ENCODE assay signal across 9 cellular contexts in genomic region chr14:68232643-68233055, GRCh38.
DNase-seq lines count a peak whose midpoint lies in the region; TF ChIP-seq lines count a peak whose summit lies in the region.
"Had no signal": no experiment of that assay in that cellular context is flagged by ENCODE, and none has a peak within 500 bp of the region (broad histone marks: within the 10 kb centered on the region; RNA-seq: fewer than 3 reads in every experiment).

No MANE protein-coding gene starts in this region.

- no peaks in the 10 kb centered on the region for H3K36me3 ChIP-seq in HEK293 (ENCODE audit: control insufficient read depth in 2 of 2, insufficient read depth in 1 of 2, low read length in 2 of 2)
- H3K36me3 ChIP-seq in muscle layer of colon (ENCODE audit: insufficient read depth, low read length): no peaks in the 10 kb centered on the region
- H3K36me3 ChIP-seq in CD4-positive, alpha-beta memory T cell (ENCODE audit: insufficient read depth, low read length): no peaks in the 10 kb centered on the region
- H3K36me3 ChIP-seq: BLaER1 treated with 17β-estradiol and CSF1 and Interleukin-3, amounts not matched to agents 10 nM and 100 nM had no signal

- H3K9me3 Mint-ChIP-seq in glutamatergic neuron (ENCODE audit: unreplicated experiment): no peaks in the 10 kb centered on the region
- no peaks in the 10 kb centered on the region for H3K9me3 Mint-ChIP-seq in CD4-positive, alpha-beta memory T cell

- H3K4me1 Mint-ChIP-seq in glutamatergic neuron (ENCODE audit: low read depth, unreplicated experiment): no peaks in the 10 kb centered on the region
- no peaks in the 10 kb centered on the region for H3K4me1 Mint-ChIP-seq in CD4-positive, alpha-beta memory T cell

- no peak overlapping the region for H3K4me3 ChIP-seq in HEK293 (ENCODE audit: low read depth, low read length)
- no peak overlapping the region for H3K4me3 ChIP-seq in muscle layer of colon (ENCODE audit: low read depth in 1 of 2, low read length in 2 of 2)
- H3K4me3 ChIP-seq in CD4-positive, alpha-beta memory T cell (ENCODE audit: low read length in 2 of 2): no peak overlapping the region
- H3K4me3 ChIP-seq: BLaER1 treated with 17β-estradiol and CSF1 and Interleukin-3, amounts not matched to agents 10 nM and 100 nM had no signal

- intact Hi-C loops in CD4-positive, alpha-beta memory T cell (cut with micrococcal nuclease): no loop called here

- H3K27me3 Mint-ChIP-seq in glutamatergic neuron (ENCODE audit: unreplicated experiment): no peaks in the 10 kb centered on the region
- H3K27me3 Mint-ChIP-seq in CD4-positive, alpha-beta memory T cell: no peaks in the 10 kb centered on the region

- DNase-seq in NCI-H345 (lab: John Stamatoyannopoulos, UW) (peak; percentile 28), NCI-H345 treated with DMSO at 0.1 percent for 48 hours (lab: John Stamatoyannopoulos, UW; ENCODE audit: unreplicated experiment) (no peak), NCI-H2196 treated with DMSO at 0.1 percent for 48 hours (lab: John Stamatoyannopoulos, UW; ENCODE audit: unreplicated experiment) (peak; percentile 60), dermis blood vessel endothelial cell (peak; percentile 99), glutamatergic neuron (no peak)
- no peak for DNase-seq in CD4-positive, alpha-beta memory T cell

- H3K4me3 Mint-ChIP-seq in glutamatergic neuron (ENCODE audit: unreplicated experiment): no peak overlapping the region
- no peak overlapping the region for H3K4me3 Mint-ChIP-seq in CD4-positive, alpha-beta memory T cell

- CTCF ChIA-PET in HEK293 (lab: Yijun Ruan, JAX): interaction anchor here (0.6 to 1.1 kb wide), 6 partner anchors 10 to 1087 kb away, joined by 3 read pairs; no protein-coding TSS in a partner anchor
- CTCF ChIA-PET in CD4-positive, alpha-beta memory T cell (lab: Charles Lee; ENCODE audit: partially characterized antibody): interaction anchor here (1.0 kb wide), 1 partner anchor 300 kb away, joined by 3 read pairs; no protein-coding TSS in a partner anchor

- H3K36me3 Mint-ChIP-seq in glutamatergic neuron (ENCODE audit: unreplicated experiment): no peaks in the 10 kb centered on the region
- no peaks in the 10 kb centered on the region for H3K36me3 Mint-ChIP-seq in CD4-positive, alpha-beta memory T cell

- H3K9ac ChIP-seq in muscle layer of colon (ENCODE audit: low read length): no peak overlapping the region
- H3K9ac ChIP-seq: BLaER1 treated with 17β-estradiol and CSF1 and Interleukin-3, amounts not matched to agents 10 nM and 100 nM had no signal

- peaks cover 21% of the 10 kb centered on the region for H3K4me1 ChIP-seq in HEK293 (ENCODE audit: control insufficient read depth, insufficient read depth, low read length)
- peaks cover 55% of the 10 kb centered on the region for H3K4me1 ChIP-seq in muscle layer of colon (ENCODE audit: insufficient read depth, low read length)
- H3K4me1 ChIP-seq in CD4-positive, alpha-beta memory T cell (ENCODE audit: insufficient read depth, low read length): no peaks in the 10 kb centered on the region

- H3K27ac ChIP-seq in HEK293 (ENCODE audit: extremely low read depth, low read depth, low read length) (no peak overlapping the region; the same call in 1 of the 2 replicates), muscle layer of colon (ENCODE audit: low read depth, low read length) (peak overlapping the region; percentile 91)
- no peak overlapping the region for H3K27ac ChIP-seq in CD4-positive, alpha-beta memory T cell (ENCODE audit: low read depth, low read length)
- H3K27ac ChIP-seq: BLaER1 treated with 17β-estradiol and CSF1 and Interleukin-3, amounts not matched to agents 10 nM and 100 nM had no signal

- POLR2A ChIA-PET in HEK293 (lab: Yijun Ruan, JAX): no interaction called here
- POLR2A ChIA-PET in CD4-positive, alpha-beta memory T cell (lab: Charles Lee; ENCODE audit: partially characterized antibody): no interaction called here

- no peaks in the 10 kb centered on the region for H3K27me3 ChIP-seq in muscle layer of colon (ENCODE audit: control insufficient read depth in 1 of 2, insufficient read depth in 2 of 2, low read length in 2 of 2)
- no peaks in the 10 kb centered on the region for H3K27me3 ChIP-seq in CD4-positive, alpha-beta memory T cell (ENCODE audit: insufficient read depth, low read length)
- H3K27me3 ChIP-seq: BLaER1 treated with 17β-estradiol and CSF1 and Interleukin-3, amounts not matched to agents 10 nM and 100 nM had no signal

- no peak overlapping the region for H3K27ac Mint-ChIP-seq in glutamatergic neuron (ENCODE audit: unreplicated experiment)
- H3K27ac Mint-ChIP-seq in CD4-positive, alpha-beta memory T cell: no peak overlapping the region

- no peaks in the 10 kb centered on the region for H3K9me3 ChIP-seq in HEK293 (ENCODE audit: control insufficient read depth, insufficient read depth, low read depth, low read length)
- no peaks in the 10 kb centered on the region for H3K9me3 ChIP-seq in muscle layer of colon (ENCODE audit: low read length)
- no peaks in the 10 kb centered on the region for H3K9me3 ChIP-seq in CD4-positive, alpha-beta memory T cell (ENCODE audit: control insufficient read depth in 1 of 2, low read length in 2 of 2)
- H3K9me3 ChIP-seq: BLaER1 treated with 17β-estradiol and CSF1 and Interleukin-3, amounts not matched to agents 10 nM and 100 nM had no signal

- TF ChIP-seq CTCF in HEK293 (tag by site-specific recombination; IDR thresholded peaks at IDR 0.05) (no peak), glutamatergic neuron (IDR thresholded peaks at IDR 0.05; ENCODE audit: partially characterized antibody, unreplicated experiment) (no peak)

TF ChIP-seq in HEK293, 187 proteins besides CTCF, POLR2A, EP300 and RAD21 (continues in another document):
- TF ChIP-seq ZNF623 (tag by site-specific recombination; IDR thresholded peaks at IDR 0.05): no peak
- 0 out of 2 replicates have a peak, but pooled peaks have one; percentile 22 for TF ChIP-seq MEIS1 (CRISPR knock-in tag; IDR thresholded peaks at IDR 0.05; ENCODE audit: borderline replicate concordance)
- TF ChIP-seq, protein P1, sequence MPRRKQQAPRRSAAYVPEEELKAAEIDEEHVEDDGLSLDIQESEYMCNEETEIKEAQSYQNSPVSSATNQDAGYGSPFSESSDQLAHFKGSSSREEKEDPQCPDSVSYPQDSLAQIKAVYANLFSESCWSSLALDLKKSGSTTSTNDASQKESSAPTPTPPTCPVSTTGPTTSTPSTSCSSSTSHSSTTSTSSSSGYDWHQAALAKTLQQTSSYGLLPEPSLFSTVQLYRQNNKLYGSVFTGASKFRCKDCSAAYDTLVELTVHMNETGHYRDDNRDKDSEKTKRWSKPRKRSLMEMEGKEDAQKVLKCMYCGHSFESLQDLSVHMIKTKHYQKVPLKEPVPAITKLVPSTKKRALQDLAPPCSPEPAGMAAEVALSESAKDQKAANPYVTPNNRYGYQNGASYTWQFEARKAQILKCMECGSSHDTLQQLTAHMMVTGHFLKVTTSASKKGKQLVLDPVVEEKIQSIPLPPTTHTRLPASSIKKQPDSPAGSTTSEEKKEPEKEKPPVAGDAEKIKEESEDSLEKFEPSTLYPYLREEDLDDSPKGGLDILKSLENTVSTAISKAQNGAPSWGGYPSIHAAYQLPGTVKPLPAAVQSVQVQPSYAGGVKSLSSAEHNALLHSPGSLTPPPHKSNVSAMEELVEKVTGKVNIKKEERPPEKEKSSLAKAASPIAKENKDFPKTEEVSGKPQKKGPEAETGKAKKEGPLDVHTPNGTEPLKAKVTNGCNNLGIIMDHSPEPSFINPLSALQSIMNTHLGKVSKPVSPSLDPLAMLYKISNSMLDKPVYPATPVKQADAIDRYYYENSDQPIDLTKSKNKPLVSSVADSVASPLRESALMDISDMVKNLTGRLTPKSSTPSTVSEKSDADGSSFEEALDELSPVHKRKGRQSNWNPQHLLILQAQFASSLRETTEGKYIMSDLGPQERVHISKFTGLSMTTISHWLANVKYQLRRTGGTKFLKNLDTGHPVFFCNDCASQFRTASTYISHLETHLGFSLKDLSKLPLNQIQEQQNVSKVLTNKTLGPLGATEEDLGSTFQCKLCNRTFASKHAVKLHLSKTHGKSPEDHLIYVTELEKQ (tag by site-specific recombination; IDR thresholded peaks at IDR 0.05; ENCODE audit: borderline replicate concordance): no peak
- TF ChIP-seq BCL11A (tag by site-specific recombination; IDR thresholded peaks at IDR 0.05; ENCODE audit: low read depth): no peak
- no peak for TF ChIP-seq ZNF571 (tag by site-specific recombination; IDR thresholded peaks at IDR 0.05)
- TF ChIP-seq ZNF510 (tag by site-specific recombination; IDR thresholded peaks at IDR 0.05; ENCODE audit: insufficient replicate concordance): no peak
- peak; percentile 79; the same call in 1 of the 2 replicates for TF ChIP-seq MZF1 (tag by site-specific recombination; IDR thresholded peaks at IDR 0.05; ENCODE audit: borderline replicate concordance)
- TF ChIP-seq ZNF621 (tag by site-specific recombination; IDR thresholded peaks at IDR 0.05): no peak
- no peak for TF ChIP-seq ZBTB20 (tag by site-specific recombination; IDR thresholded peaks at IDR 0.05)
- TF ChIP-seq ZNF629 (tag by site-specific recombination; IDR thresholded peaks at IDR 0.05): 0 out of 2 replicates have a peak, but pooled peaks have one; percentile 11
- TF ChIP-seq, protein P2, sequence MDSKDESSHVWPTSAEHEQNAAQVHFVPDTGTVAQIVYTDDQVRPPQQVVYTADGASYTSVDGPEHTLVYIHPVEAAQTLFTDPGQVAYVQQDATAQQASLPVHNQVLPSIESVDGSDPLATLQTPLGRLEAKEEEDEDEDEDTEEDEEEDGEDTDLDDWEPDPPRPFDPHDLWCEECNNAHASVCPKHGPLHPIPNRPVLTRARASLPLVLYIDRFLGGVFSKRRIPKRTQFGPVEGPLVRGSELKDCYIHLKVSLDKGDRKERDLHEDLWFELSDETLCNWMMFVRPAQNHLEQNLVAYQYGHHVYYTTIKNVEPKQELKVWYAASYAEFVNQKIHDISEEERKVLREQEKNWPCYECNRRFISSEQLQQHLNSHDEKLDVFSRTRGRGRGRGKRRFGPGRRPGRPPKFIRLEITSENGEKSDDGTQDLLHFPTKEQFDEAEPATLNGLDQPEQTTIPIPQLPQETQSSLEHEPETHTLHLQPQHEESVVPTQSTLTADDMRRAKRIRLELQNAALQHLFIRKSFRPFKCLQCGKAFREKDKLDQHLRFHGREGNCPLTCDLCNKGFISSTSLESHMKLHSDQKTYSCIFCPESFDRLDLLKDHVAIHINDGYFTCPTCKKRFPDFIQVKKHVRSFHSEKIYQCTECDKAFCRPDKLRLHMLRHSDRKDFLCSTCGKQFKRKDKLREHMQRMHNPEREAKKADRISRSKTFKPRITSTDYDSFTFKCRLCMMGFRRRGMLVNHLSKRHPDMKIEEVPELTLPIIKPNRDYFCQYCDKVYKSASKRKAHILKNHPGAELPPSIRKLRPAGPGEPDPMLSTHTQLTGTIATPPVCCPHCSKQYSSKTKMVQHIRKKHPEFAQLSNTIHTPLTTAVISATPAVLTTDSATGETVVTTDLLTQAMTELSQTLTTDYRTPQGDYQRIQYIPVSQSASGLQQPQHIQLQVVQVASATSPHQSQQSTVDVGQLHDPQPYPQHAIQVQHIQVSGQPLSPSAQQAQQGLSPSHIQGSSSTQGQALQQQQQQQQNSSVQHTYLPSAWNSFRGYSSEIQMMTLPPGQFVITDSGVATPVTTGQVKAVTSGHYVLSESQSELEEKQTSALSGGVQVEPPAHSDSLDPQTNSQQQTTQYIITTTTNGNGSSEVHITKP (tag by site-specific recombination; IDR thresholded peaks at IDR 0.05): peak; percentile 93

Comparison
In these comparisons a context has a peak if more than half of its experiments do, and no peak if none do; other contexts are left out.
1. DNase-seq: peak in NCI-H345 (single experiment), NCI-H2196 treated with DMSO at 0.1 percent for 48 hours (single experiment) and dermis blood vessel endothelial cell (single experiment); none in NCI-H345 treated with DMSO at 0.1 percent for 48 hours (single experiment), glutamatergic neuron (single experiment) and CD4-positive, alpha-beta memory T cell (0 of 5).